Comparison of ENCODE assay signal across 20 cellular contexts in the genomic region with DNA sequence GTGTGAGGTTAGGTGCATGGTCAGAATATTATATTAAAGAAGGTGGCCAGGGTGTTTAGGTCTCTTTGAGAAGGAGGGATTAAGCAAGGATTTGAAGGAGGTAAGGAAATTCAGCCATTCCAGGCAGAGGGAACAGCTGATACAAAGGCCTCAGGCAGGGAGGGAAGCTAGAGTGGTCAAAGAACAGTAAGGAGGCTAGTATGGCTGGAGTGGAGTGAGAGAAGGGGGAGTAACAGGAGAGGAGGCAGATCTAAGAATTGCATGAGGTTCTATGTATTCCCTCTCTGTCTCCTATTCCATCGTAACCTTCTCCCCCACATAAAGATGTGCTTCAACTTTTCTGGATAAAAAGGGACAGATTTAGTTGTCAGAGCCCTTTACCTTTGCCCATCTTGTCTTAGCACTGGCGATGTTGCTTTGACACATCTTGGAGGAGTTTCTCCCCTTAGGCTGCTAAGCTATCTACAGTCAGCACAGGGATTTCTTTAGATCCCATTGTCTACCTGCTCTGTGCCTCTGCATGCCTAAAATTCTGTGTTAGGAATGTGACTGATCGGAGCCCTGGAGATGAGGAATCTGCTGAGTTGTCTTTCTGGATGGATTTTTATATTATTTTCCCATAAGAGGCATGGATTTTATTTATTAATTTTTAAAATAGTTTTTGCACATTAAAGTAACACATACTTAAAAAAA.
"Had no signal": no experiment of that assay in that cellular context is flagged by ENCODE, and none has a peak within 500 bp of the region (broad histone marks: within the 10 kb centered on the region; RNA-seq: fewer than 3 reads in every experiment).

No MANE protein-coding gene starts in this region.

- H3K4me3 Mint-ChIP-seq: activated naive CD4-positive, alpha-beta T cell treated with anti-CD3 and anti-CD28 coated beads for 36 hours; activated naive CD8-positive, alpha-beta T cell treated with anti-CD3 and anti-CD28 coated beads, Interleukin-2, amount 50 U/mL, for 24 hours; activated T-cell treated with anti-CD3 and anti-CD28 coated beads, Interleukin-2, amount 50 U/mL, for 4 hours; brain; central memory CD8-positive, alpha-beta T cell; nephron had no signal

- H3K4me1 ChIP-seq: colonic mucosa, vagina had no signal

- H3K27ac Mint-ChIP-seq: activated naive CD4-positive, alpha-beta T cell treated with anti-CD3 and anti-CD28 coated beads for 36 hours; activated naive CD8-positive, alpha-beta T cell treated with anti-CD3 and anti-CD28 coated beads, Interleukin-2, amount 50 U/mL, for 24 hours had no signal

- DNase-seq: activated CD4-positive, alpha-beta T cell treated with anti-CD3 and anti-CD28 coated beads, Interleukin-2, amount 50 U/mL, for 1 hour; activated CD4-positive, CD25-positive, alpha-beta regulatory T cell treated with anti-CD3 and anti-CD28 coated beads, Interleukin-2, amount 50 U/mL, for 72 hours; activated CD8-positive, alpha-beta memory T cell treated with anti-CD3 and anti-CD28 coated beads, Interleukin-2, amount 50 U/mL, for 4 hours; activated naive CD4-positive, alpha-beta T cell treated with anti-CD3 and anti-CD28 coated beads for 36 hours; activated naive CD8-positive, alpha-beta T cell treated with anti-CD3 and anti-CD28 coated beads, Interleukin-2, amount 50 U/mL, for 24 hours; activated T-cell treated with anti-CD3 and anti-CD28 coated beads, Interleukin-2, amount 50 U/mL, for 4 hours; anterior cingulate cortex; colonic mucosa; esophagus squamous epithelium; midbrain; occipital lobe; stimulated activated CD4-positive, alpha-beta T cell treated with anti-CD3 and anti-CD28 coated beads, Interleukin-2, amount 100 ng/mL, for 24 hours; stimulated activated naive CD4-positive, alpha-beta T cell treated with Interleukin-2 at 50 U/mL for 16 hours; T1000; tibial artery had no signal

- H3K4me3 ChIP-seq: colonic mucosa, esophagus squamous epithelium, lung, tibial artery, vagina had no signal

- H3K36me3 Mint-ChIP-seq: brain had no signal

- H3K27me3 ChIP-seq: colonic mucosa, tibial artery, vagina had no signal

- ATAC-seq: activated naive CD8-positive, alpha-beta T cell treated with anti-CD3 and anti-CD28 coated beads, Interleukin-2, amount 50 U/mL, for 24 hours; activated T-cell treated with anti-CD3 and anti-CD28 coated beads, Interleukin-2, amount 50 U/mL, for 4 hours had no signal

- H3K4me1 Mint-ChIP-seq: central memory CD8-positive, alpha-beta T cell had no signal

- H3K9me3 ChIP-seq: colonic mucosa, esophagus squamous epithelium, tibial artery, vagina had no signal

- H3K9me3 Mint-ChIP-seq: activated naive CD4-positive, alpha-beta T cell treated with anti-CD3 and anti-CD28 coated beads for 36 hours; activated naive CD8-positive, alpha-beta T cell treated with anti-CD3 and anti-CD28 coated beads, Interleukin-2, amount 50 U/mL, for 24 hours; activated T-cell treated with anti-CD3 and anti-CD28 coated beads, Interleukin-2, amount 50 U/mL, for 4 hours; brain; central memory CD8-positive, alpha-beta T cell; nephron had no signal

- H3K36me3 ChIP-seq: colonic mucosa, esophagus squamous epithelium, tibial artery, vagina had no signal

- H3K27ac ChIP-seq: esophagus squamous epithelium, tibial artery, vagina had no signal
